Comparison of ENCODE assay signal across 8 cellular contexts in the genomic region with DNA sequence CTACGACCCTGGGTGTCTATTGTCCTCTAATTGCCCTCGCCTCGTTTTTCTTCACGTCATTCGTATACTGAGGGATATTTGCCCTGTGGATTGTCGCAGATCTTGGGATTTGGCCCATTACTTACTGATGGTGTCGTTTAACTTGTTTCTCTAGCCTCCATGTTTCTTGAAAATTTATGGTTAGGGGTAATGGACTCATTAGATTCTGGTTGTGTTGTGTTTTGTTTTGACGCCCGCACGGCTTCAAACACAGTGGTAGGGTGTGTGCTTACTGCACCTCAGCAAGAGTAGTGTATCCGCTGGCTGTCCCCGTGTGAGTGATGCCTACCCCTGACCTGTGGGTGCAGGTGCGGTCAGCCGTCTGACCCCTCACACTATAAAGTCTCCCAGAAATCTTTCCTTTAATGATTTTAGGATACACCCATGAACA. TPM values are rescaled to one million over a fixed set of nuclear protein-coding genes. Genes with fewer than 3 reads are reported as not detected.
DNase-seq lines count a peak whose midpoint lies in the region; ATAC-seq and TF ChIP-seq lines count a peak whose summit lies in the region.

No MANE protein-coding gene starts in this region.

- H3K27me3 Mint-ChIP-seq in CD8-positive, alpha-beta memory T cell = peaks cover 3 to 12% of the 10 kb centered on the region in 2 donors
- H3K27me3 Mint-ChIP-seq in activated naive CD4-positive, alpha-beta T cell treated with anti-CD3 and anti-CD28 coated beads, Interleukin-2, amount 10 ng/mL, durations not matched to agents 7 days and 5 days = peaks cover 14% of the 10 kb centered on the region

- H3K27me3 ChIP-seq in CD8-positive, alpha-beta memory T cell (ENCODE audit: insufficient read depth, low read length, poor library complexity, severe bottlenecking) = no peaks in the 10 kb centered on the region
- H3K27me3 ChIP-seq in right atrium auricular region = no peaks in the 10 kb centered on the region
- H3K27me3 ChIP-seq in sigmoid colon = no peaks in the 10 kb centered on the region

- TF ChIP-seq CTCF in right atrium auricular region (IDR thresholded peaks at IDR 0.05) (no peak), sigmoid colon (IDR thresholded peaks at IDR 0.05) (no peak)

- H3K4me1 Mint-ChIP-seq in CD8-positive, alpha-beta memory T cell = peaks cover 29 to 43% (median 40%) of the 10 kb centered on the region in 3 donors
- H3K4me1 Mint-ChIP-seq in activated naive CD4-positive, alpha-beta T cell treated with anti-CD3 and anti-CD28 coated beads, Interleukin-2, amount 10 ng/mL, durations not matched to agents 7 days and 5 days = peaks cover 49% of the 10 kb centered on the region

- 2 to 5% methylated on average over 14 of the region's 14 CpGs for WGBS in sigmoid colon, 2 donors

- CTCF ChIA-PET in CD8-positive, alpha-beta memory T cell (lab: Charles Lee) = interaction anchor here (1.9 kb wide), 1 partner anchor 129 kb away, joined by 18 read pairs; a partner anchor contains a TSS
- CTCF ChIA-PET in activated naive CD4-positive, alpha-beta T cell treated with anti-CD3 and anti-CD28 coated beads, Interleukin-2, amount 10 ng/mL, durations not matched to agents 7 days and 5 days (lab: Charles Lee) = interaction anchor here (1.0 to 1.5 kb wide), 2 partner anchors 48 to 128 kb away, joined by 5 to 6 read pairs; no protein-coding TSS in a partner anchor

- peak overlapping the region; percentile 85 for H3K4me3 ChIP-seq in CD8-positive, alpha-beta memory T cell (ENCODE audit: low read length)
- H3K4me3 ChIP-seq in right atrium auricular region = peak overlapping the region; percentile 59 to 66
- peak overlapping the region; percentile 64 to 68 (median 65) for H3K4me3 ChIP-seq in sigmoid colon

- peak overlapping the region; percentile 7 to 100 (median 96) for H3K27ac Mint-ChIP-seq in CD8-positive, alpha-beta memory T cell
- peak overlapping the region; percentile 89 for H3K27ac Mint-ChIP-seq in activated naive CD4-positive, alpha-beta T cell treated with anti-CD3 and anti-CD28 coated beads, Interleukin-2, amount 10 ng/mL, durations not matched to agents 7 days and 5 days

- no peak for ATAC-seq in HG02610 (IDR thresholded peaks at IDR 0.05; ENCODE audit: unreplicated experiment)
- no peak for ATAC-seq in GM21515 (IDR thresholded peaks at IDR 0.05; ENCODE audit: unreplicated experiment)

- peak in 2 of 5 donors; percentile 3 to 46 for DNase-seq in CD8-positive, alpha-beta memory T cell
- DNase-seq in M059J (ENCODE audit: low read depth) (peak; percentile 30), right atrium auricular region (ENCODE audit: low spot score) (no peak), sigmoid colon (peak; percentile 64), H4 (ENCODE audit: low spot score) (no peak)
- DNase-seq in activated naive CD4-positive, alpha-beta T cell treated with anti-CD3 and anti-CD28 coated beads, Interleukin-2, amount 10 ng/mL, durations not matched to agents 7 days and 5 days = peak; percentile 43

- POLR2A ChIA-PET in CD8-positive, alpha-beta memory T cell (lab: Charles Lee) = interaction anchor here (0.7 to 3.0 kb wide), 2 partner anchors 127 to 746 kb away, joined by 3 to 21 read pairs; a partner anchor contains a TSS

- no peak for TF ChIP-seq EP300 in sigmoid colon (IDR thresholded peaks at IDR 0.05)

- no peak for TF ChIP-seq POLR2A in sigmoid colon (IDR thresholded peaks at IDR 0.05)

- intact Hi-C loops in sigmoid colon (cut with DNase I) = loop anchor here (5.0 kb wide), 3 partner anchors 77 to 642 kb away; a partner anchor contains a TSS

- peak overlapping the region; percentile 85 to 97 (median 92) for H3K4me3 Mint-ChIP-seq in CD8-positive, alpha-beta memory T cell
- peak overlapping the region; percentile 82 for H3K4me3 Mint-ChIP-seq in activated naive CD4-positive, alpha-beta T cell treated with anti-CD3 and anti-CD28 coated beads, Interleukin-2, amount 10 ng/mL, durations not matched to agents 7 days and 5 days

- H3K9me3 ChIP-seq in CD8-positive, alpha-beta memory T cell (ENCODE audit: low read length) = no peaks in the 10 kb centered on the region
- H3K9me3 ChIP-seq in right atrium auricular region (no peaks in the 10 kb centered on the region), sigmoid colon (no peaks in the 10 kb centered on the region)

- H3K9me3 Mint-ChIP-seq in CD8-positive, alpha-beta memory T cell = peaks cover 0 to 3% (median 0%) of the 10 kb centered on the region in 5 donors
- H3K9me3 Mint-ChIP-seq in activated naive CD4-positive, alpha-beta T cell treated with anti-CD3 and anti-CD28 coated beads, Interleukin-2, amount 10 ng/mL, durations not matched to agents 7 days and 5 days = no peaks in the 10 kb centered on the region

- H3K36me3 ChIP-seq in CD8-positive, alpha-beta memory T cell (ENCODE audit: insufficient read depth, low read length) = no peaks in the 10 kb centered on the region
- H3K36me3 ChIP-seq in right atrium auricular region (no peaks in the 10 kb centered on the region), sigmoid colon (no peaks in the 10 kb centered on the region)

- H3K36me3 Mint-ChIP-seq in CD8-positive, alpha-beta memory T cell = peaks cover 0 to 14% (median 0%) of the 10 kb centered on the region in 3 donors
- H3K36me3 Mint-ChIP-seq in activated naive CD4-positive, alpha-beta T cell treated with anti-CD3 and anti-CD28 coated beads, Interleukin-2, amount 10 ng/mL, durations not matched to agents 7 days and 5 days = no peaks in the 10 kb centered on the region

- peak overlapping the region; percentile 97 for H3K27ac ChIP-seq in CD8-positive, alpha-beta memory T cell (ENCODE audit: low read depth, low read length)
- H3K27ac ChIP-seq in right atrium auricular region = peak overlapping the region; percentile 88 to 94
- H3K27ac ChIP-seq in sigmoid colon = peak overlapping the region; percentile 78 to 87 (median 84)

- H3K4me1 ChIP-seq in CD8-positive, alpha-beta memory T cell (ENCODE audit: insufficient read depth, low read length) = peaks cover 16% of the 10 kb centered on the region
- H3K4me1 ChIP-seq in right atrium auricular region (peaks cover 0 to 12% of the 10 kb centered on the region in 2 donors), sigmoid colon (peaks cover 0 to 12% (median 9%) of the 10 kb centered on the region in 4 donors)

RNA-seq across cellular contexts. Expression of a gene that starts 0.9 kb away (rescaled TPM):
- total RNA-seq in CD8-positive, alpha-beta memory T cell = not detected
- polyA plus RNA-seq in CD8-positive, alpha-beta memory T cell = not detected
- total RNA-seq in M059J (2014; rRNA removed; shearing (Covaris generic)) = not detected in 2 replicates
- total RNA-seq in right atrium auricular region = not detected
- total RNA-seq in sigmoid colon = not detected
- not detected for polyA plus RNA-seq in sigmoid colon
- total RNA-seq in H4 (2014; rRNA removed; shearing (Covaris generic)) = not detected in 2 replicates

RNA-seq across cellular contexts. Expression of a gene that starts 2.1 kb away (rescaled TPM):
- total RNA-seq in CD8-positive, alpha-beta memory T cell = not detected
- not detected for polyA plus RNA-seq in CD8-positive, alpha-beta memory T cell
- total RNA-seq in M059J (2014; rRNA removed; shearing (Covaris generic)) = not detected in 2 replicates
- total RNA-seq in right atrium auricular region = not detected
- not detected for total RNA-seq in sigmoid colon
- not detected for polyA plus RNA-seq in sigmoid colon
- not detected in 2 replicates for total RNA-seq in H4 (2014; rRNA removed; shearing (Covaris generic))

Comparison
In these comparisons a context has a peak if more than half of its experiments do, and no peak if none do; other contexts are left out.
1. DNase-seq: peak in M059J (single experiment), activated naive CD4-positive, alpha-beta T cell treated with anti-CD3 and anti-CD28 coated beads, Interleukin-2, amount 10 ng/mL, durations not matched to agents 7 days and 5 days (single experiment) and sigmoid colon (single experiment); none in right atrium auricular region (single experiment) and H4 (single experiment).
2. Peak in every context shown above with its lines, with median percentiles within 50 percentile points of each other: H3K27ac ChIP-seq and H3K4me3 ChIP-seq.